In genomic region chr11:78418584-78419211, GRCh38 we compare ENCODE assay signal across 8 cellular contexts. TPM values are rescaled to one million over a fixed set of nuclear protein-coding genes. Genes with fewer than 3 reads are reported as not detected.
DNase-seq lines count a peak whose midpoint lies in the region; ATAC-seq and TF ChIP-seq lines count a peak whose summit lies in the region.

No MANE protein-coding gene starts in this region.

- H3K4me3 ChIP-seq in tibial nerve: peak overlapping the region; percentile 73 to 94 (median 82)

- no peaks in the 10 kb centered on the region for H3K36me3 ChIP-seq in tibial nerve

- peaks cover 0 to 42% (median 24%) of the 10 kb centered on the region in 4 donors for H3K4me1 ChIP-seq in tibial nerve

- H3K36me3 Mint-ChIP-seq in activated naive CD4-positive, alpha-beta T cell treated with anti-CD3 and anti-CD28 coated beads, Interleukin-2, amount 50 U/mL, for 24 hours: no peaks in the 10 kb centered on the region
- H3K36me3 Mint-ChIP-seq in activated naive CD8-positive, alpha-beta T cell treated with anti-CD3 and anti-CD28 coated beads, Interleukin-2, amount 50 U/mL, for 24 hours (ENCODE audit: low read depth): no peaks in the 10 kb centered on the region

- no peak overlapping the region for H3K27ac Mint-ChIP-seq in activated naive CD4-positive, alpha-beta T cell treated with anti-CD3 and anti-CD28 coated beads, Interleukin-2, amount 50 U/mL, for 24 hours
- peak overlapping the region; percentile 10 for H3K27ac Mint-ChIP-seq in activated naive CD8-positive, alpha-beta T cell treated with anti-CD3 and anti-CD28 coated beads, Interleukin-2, amount 50 U/mL, for 24 hours

- peak overlapping the region; percentile 92 to 98 (median 96) for H3K27ac ChIP-seq in tibial nerve

- TF ChIP-seq CTCF in tibial nerve (IDR thresholded peaks at IDR 0.05): no peak

- H3K4me1 Mint-ChIP-seq in activated naive CD4-positive, alpha-beta T cell treated with anti-CD3 and anti-CD28 coated beads, Interleukin-2, amount 50 U/mL, for 24 hours: peaks cover 25% of the 10 kb centered on the region
- H3K4me1 Mint-ChIP-seq in activated naive CD8-positive, alpha-beta T cell treated with anti-CD3 and anti-CD28 coated beads, Interleukin-2, amount 50 U/mL, for 24 hours: peaks cover 35% of the 10 kb centered on the region

- TF ChIP-seq POLR2A in tibial nerve (IDR thresholded peaks at IDR 0.05): no peak

- peaks cover 17% of the 10 kb centered on the region for H3K27me3 Mint-ChIP-seq in activated naive CD4-positive, alpha-beta T cell treated with anti-CD3 and anti-CD28 coated beads, Interleukin-2, amount 50 U/mL, for 24 hours
- H3K27me3 Mint-ChIP-seq in activated naive CD8-positive, alpha-beta T cell treated with anti-CD3 and anti-CD28 coated beads, Interleukin-2, amount 50 U/mL, for 24 hours: peaks cover 33% of the 10 kb centered on the region

- H3K9me3 ChIP-seq in tibial nerve: no peaks in the 10 kb centered on the region

- WGBS in tibial nerve, 2 donors: 27 to 29% methylated on average over 11 of the region's 11 CpGs

- H3K9me3 Mint-ChIP-seq in activated naive CD4-positive, alpha-beta T cell treated with anti-CD3 and anti-CD28 coated beads, Interleukin-2, amount 50 U/mL, for 24 hours: no peaks in the 10 kb centered on the region
- H3K9me3 Mint-ChIP-seq in activated naive CD8-positive, alpha-beta T cell treated with anti-CD3 and anti-CD28 coated beads, Interleukin-2, amount 50 U/mL, for 24 hours: no peaks in the 10 kb centered on the region

- TF ChIP-seq EP300 in tibial nerve (IDR thresholded peaks at IDR 0.05): no peak

- ATAC-seq in activated naive CD8-positive, alpha-beta T cell treated with anti-CD3 and anti-CD28 coated beads, Interleukin-2, amount 50 U/mL, for 24 hours: no peak
- ATAC-seq in GM21528 (IDR thresholded peaks at IDR 0.05; ENCODE audit: low FRiP score, unreplicated experiment): no peak

- H3K27me3 ChIP-seq in tibial nerve: no peaks in the 10 kb centered on the region

- DNase-seq in activated naive CD4-positive, alpha-beta T cell treated with Interleukin-2 at 50 U/mL for 16 hours: no peak
- no peak for DNase-seq in activated naive CD8-positive, alpha-beta T cell treated with anti-CD3 and anti-CD28 coated beads, Interleukin-2, amount 50 U/mL, for 24 hours
- peak; percentile 15 for DNase-seq in left kidney (ENCODE audit: low read depth, low spot score)
- DNase-seq in tibial nerve (ENCODE audit: low spot score in 2 of 2): peak in 1 of 2 donors; percentile 14
- no peak for DNase-seq in activated gamma-delta T cell (lab: John Stamatoyannopoulos, UW)
- no peak for DNase-seq in HUDEP-2 (lab: John Stamatoyannopoulos, UW; ENCODE audit: unreplicated experiment in 76 of 76)

- peak overlapping the region; percentile 77 for H3K4me3 Mint-ChIP-seq in activated naive CD4-positive, alpha-beta T cell treated with anti-CD3 and anti-CD28 coated beads, Interleukin-2, amount 50 U/mL, for 24 hours
- peak overlapping the region; percentile 75 for H3K4me3 Mint-ChIP-seq in activated naive CD8-positive, alpha-beta T cell treated with anti-CD3 and anti-CD28 coated beads, Interleukin-2, amount 50 U/mL, for 24 hours

RNA-seq across cellular contexts. Expression of gene GAB2, which starts 1.1 kb away (rescaled TPM):
- total RNA-seq in tibial nerve: 10 to 100 TPM; 39.6 to 57.3 (median 46.6) TPM
